8 cellular contexts compared by ENCODE assay signal in genomic region chr15:79897701-79898113, GRCh38. TPM values are rescaled to one million over a fixed set of nuclear protein-coding genes. Genes with fewer than 3 reads are reported as not detected.
DNase-seq lines count a peak whose midpoint lies in the region; ATAC-seq and TF ChIP-seq lines count a peak whose summit lies in the region.

No MANE protein-coding gene starts in this region.

- peak overlapping the region; percentile 96 for H3K9ac ChIP-seq in HUES6 (ENCODE audit: low read length)

- H3K9me3 Mint-ChIP-seq in activated naive CD8-positive, alpha-beta T cell treated with anti-CD3 and anti-CD28 coated beads for 36 hours: peaks cover 10% of the 10 kb centered on the region

- H3K4me1 ChIP-seq in HUES6 (ENCODE audit: control insufficient read depth, insufficient read depth, low read length) (peaks cover 14% of the 10 kb centered on the region), muscle layer of duodenum (ENCODE audit: control insufficient read depth in 1 of 2, insufficient read depth in 2 of 2, low read length in 2 of 2) (peaks cover 7 to 8% of the 10 kb centered on the region in 2 donors)

- H3K36me3 ChIP-seq in HUES6 (ENCODE audit: control insufficient read depth, insufficient read depth, low read length) (no peaks in the 10 kb centered on the region), muscle layer of duodenum (ENCODE audit: control insufficient read depth in 1 of 2, insufficient read depth in 2 of 2, low read length in 2 of 2) (no peaks in the 10 kb centered on the region)

- peak overlapping the region; percentile 93 for H3K27ac Mint-ChIP-seq in activated naive CD8-positive, alpha-beta T cell treated with anti-CD3 and anti-CD28 coated beads for 36 hours

- peak; percentile 22 for DNase-seq in activated naive CD8-positive, alpha-beta T cell treated with anti-CD3 and anti-CD28 coated beads for 36 hours
- DNase-seq in left lobe of liver (ENCODE audit: low spot score): no peak

- H3K9me3 ChIP-seq in HUES6 (ENCODE audit: control insufficient read depth, insufficient read depth, low read depth, low read length): no peaks in the 10 kb centered on the region
- no peaks in the 10 kb centered on the region for H3K9me3 ChIP-seq in muscle layer of duodenum (ENCODE audit: control insufficient read depth in 1 of 2, low read length in 2 of 2)

- H3K27me3 ChIP-seq in HUES6 (ENCODE audit: control insufficient read depth, insufficient read depth, low read length): no peaks in the 10 kb centered on the region
- H3K27me3 ChIP-seq in muscle layer of duodenum (ENCODE audit: low read depth, low read length): no peaks in the 10 kb centered on the region

- H3K27me3 Mint-ChIP-seq in activated naive CD8-positive, alpha-beta T cell treated with anti-CD3 and anti-CD28 coated beads for 36 hours: no peaks in the 10 kb centered on the region

- TF ChIP-seq CTCF in 22Rv1 (IDR thresholded peaks at IDR 0.05): no peak

- ATAC-seq in HG03442 (IDR thresholded peaks at IDR 0.05; ENCODE audit: unreplicated experiment): no peak
- ATAC-seq in GM21528 (IDR thresholded peaks at IDR 0.05; ENCODE audit: low FRiP score, unreplicated experiment): no peak
- ATAC-seq in left lobe of liver: no peak
- ATAC-seq in HG02852 (IDR thresholded peaks at IDR 0.05; ENCODE audit: unreplicated experiment): no peak

- peaks cover 39% of the 10 kb centered on the region for H3K4me1 Mint-ChIP-seq in activated naive CD8-positive, alpha-beta T cell treated with anti-CD3 and anti-CD28 coated beads for 36 hours

- peaks cover 31% of the 10 kb centered on the region for H3K36me3 Mint-ChIP-seq in activated naive CD8-positive, alpha-beta T cell treated with anti-CD3 and anti-CD28 coated beads for 36 hours

- H3K27ac ChIP-seq in 22Rv1 (peak overlapping the region; percentile 84), HUES6 (ENCODE audit: low read depth, low read length) (no peak overlapping the region), muscle layer of duodenum (ENCODE audit: low read length) (peak overlapping the region; percentile 83)

- H3K4me3 ChIP-seq in HUES6 (ENCODE audit: low read depth, low read length): peak overlapping the region; percentile 91
- peak overlapping the region; percentile 66 to 73 for H3K4me3 ChIP-seq in muscle layer of duodenum (ENCODE audit: low read depth in 1 of 2, low read length in 2 of 2)

- H3K4me3 Mint-ChIP-seq in activated naive CD8-positive, alpha-beta T cell treated with anti-CD3 and anti-CD28 coated beads for 36 hours: peak overlapping the region; percentile 84

RNA-seq across cellular contexts. Expression of gene MTHFS, which starts 0.9 kb away (rescaled TPM):
- total RNA-seq in activated naive CD8-positive, alpha-beta T cell treated with anti-CD3 and anti-CD28 coated beads for 36 hours: 10 to 100 TPM; 33.3 to 33.7 TPM
- total RNA-seq in left lobe of liver: 164 TPM
